In genomic region chr11:2280208-2280607, GRCh38 we compare ENCODE assay signal across 33 cellular contexts. TPM values are rescaled to one million over a fixed set of nuclear protein-coding genes. Genes with fewer than 3 reads are reported as not detected.
DNase-seq lines count a peak whose midpoint lies in the region; FAIRE-seq and TF ChIP-seq lines count a peak whose summit lies in the region.
"Had no signal": no experiment of that assay in that cellular context is flagged by ENCODE, and none has a peak within 500 bp of the region (broad histone marks: within the 10 kb centered on the region; RNA-seq: fewer than 3 reads in every experiment).

No MANE protein-coding gene starts in this region.

- H3K4me3 ChIP-seq in HEK293 (ENCODE audit: low read depth, low read length) (no peak overlapping the region), A673 (ENCODE audit: low read depth, low read length, poor library complexity, severe bottlenecking) (no peak overlapping the region)
- H3K4me3 ChIP-seq: A549; BLaER1; BLaER1 treated with 17β-estradiol and CSF1 and Interleukin-3, amounts not matched to agents 10 nM and 100 nM had no signal

- H3K27ac ChIP-seq in HEK293 (ENCODE audit: extremely low read depth, low read depth, low read length) (no peak overlapping the region), A673 (ENCODE audit: low read depth, low read length, poor library complexity, severe bottlenecking) (no peak overlapping the region)
- H3K27ac ChIP-seq: 22Rv1; A549; BLaER1; BLaER1 treated with 17β-estradiol and CSF1 and Interleukin-3, amounts not matched to agents 10 nM and 100 nM; C4-2B had no signal

- H3K9me3 ChIP-seq in HEK293 (ENCODE audit: control insufficient read depth, insufficient read depth, low read depth, low read length) (no peaks in the 10 kb centered on the region), A673 (ENCODE audit: low read depth, low read length, poor library complexity, severe bottlenecking) (no peaks in the 10 kb centered on the region)
- H3K9me3 ChIP-seq: BE2C, BLaER1 had no signal

- peaks cover 54% of the 10 kb centered on the region for H3K27me3 ChIP-seq in A673 (replicated peaks; ENCODE audit: insufficient read depth, low read depth, low read length, poor library complexity)
- H3K27me3 ChIP-seq: BE2C had no signal

- H3K36me3 ChIP-seq in HEK293 (ENCODE audit: control insufficient read depth in 2 of 2, insufficient read depth in 1 of 2, low read length in 2 of 2) (no peaks in the 10 kb centered on the region), A673 (ENCODE audit: insufficient read depth, low read length, poor library complexity, severe bottlenecking) (no peaks in the 10 kb centered on the region)
- H3K36me3 ChIP-seq: BE2C; BLaER1; BLaER1 treated with 17β-estradiol and CSF1 and Interleukin-3, amounts not matched to agents 10 nM and 100 nM had no signal

- CTCF ChIA-PET in HEK293 (lab: Yijun Ruan, JAX) (interaction anchor here (0.6 kb wide), 1 partner anchor 69 kb away, joined by 3 read pairs; no protein-coding TSS in a partner anchor), A673 (lab: Charles Lee) (no interaction called here)

- POLR2A ChIA-PET in HEK293 (lab: Yijun Ruan, JAX) (interaction anchor here (0.7 kb wide), 1 partner anchor 130 kb away, joined by 5 read pairs; no protein-coding TSS in a partner anchor), A673 (lab: Charles Lee; ENCODE audit: low non-redundant PET) (no interaction called here)

- no TSS peak for BruUV-seq in A673 (replicated peaks; lab: Mats Ljungman, UMichigan)

- no peaks in the 10 kb centered on the region for H3K4me1 ChIP-seq in HEK293 (ENCODE audit: control insufficient read depth, insufficient read depth, low read length)
- no peaks in the 10 kb centered on the region for H3K4me1 ChIP-seq in A673 (ENCODE audit: insufficient read depth, low read length, poor library complexity, severe bottlenecking)
- H3K4me1 ChIP-seq: A549, BE2C, BLaER1, Caco-2 had no signal

- DNase-seq in A673 (ENCODE audit: low spot score) (no peak), T-helper 1 cell (no peak)
- DNase-seq: 8988T; ACHN; AML-193; BE2C; C1 segment of cervical spinal cord; Caco-2; Calu3; CD4-positive, alpha-beta memory T cell; CD4-positive, alpha-beta T cell; CD4-positive, CD25-positive, alpha-beta regulatory T cell; CD8-positive, alpha-beta memory T cell; CD8-positive, alpha-beta T cell; COR-L47; DMS 273 treated with DMSO at 0.1 percent for 48 hours; DMS153; DMS53; DMS79; DMS79 treated with DMSO at 0.1 percent for 48 hours; DND-41; EL had no signal

- peak; percentile 8 for FAIRE-seq in endometrium (lab: Jason Lieb, UNC)
- FAIRE-seq: A204.1, A549, D721Med had no signal

- TF ChIP-seq CTCF in HEK293 (tag by site-specific recombination; IDR thresholded peaks at IDR 0.05) (no peak), A673 (conservative IDR thresholded peaks at IDR 0.05; ENCODE audit: low read depth, low read length) (no peak)

- intact Hi-C loops in A673 (cut with micrococcal nuclease; ENCODE audit: unreplicated experiment): no loop called here

TF ChIP-seq in HEK293, 187 proteins besides CTCF, POLR2A, EP300 and RAD21:
- TF ChIP-seq ZNF777 (tag by site-specific recombination; IDR thresholded peaks at IDR 0.05; ENCODE audit: borderline replicate concordance) (no peak), ZNF433 (tag by site-specific recombination; IDR thresholded peaks at IDR 0.05; ENCODE audit: low read depth) (no peak), SETDB1 (IDR thresholded peaks at IDR 0.05; ENCODE audit: insufficient read length, low read length) (peak; percentile 96), ZNF585B (tag by site-specific recombination; IDR thresholded peaks at IDR 0.05) (no peak)

RNA-seq across cellular contexts. Expression of gene ASCL2, which starts 9.8 kb away (rescaled TPM):
- total RNA-seq in A673 (2021): not detected in 2 replicates
- total RNA-seq: A172; Calu3; CD4-positive, alpha-beta T cell; CD8-positive, alpha-beta T cell; Daoy had no signal

RNA-seq across cellular contexts. Expression of gene C11orf21, which starts 21.5 kb away (rescaled TPM):
- total RNA-seq in A673 (2021): not detected in 2 replicates
- total RNA-seq: Calu3 had no signal

RNA-seq across cellular contexts. Expression of gene TSPAN32, which starts 21.6 kb away (rescaled TPM):
- total RNA-seq in A673 (2021): not detected in 2 replicates
- total RNA-seq: Calu3, Daoy had no signal
